Comparison of ENCODE assay signal across 1 cellular context in the genomic region with DNA sequence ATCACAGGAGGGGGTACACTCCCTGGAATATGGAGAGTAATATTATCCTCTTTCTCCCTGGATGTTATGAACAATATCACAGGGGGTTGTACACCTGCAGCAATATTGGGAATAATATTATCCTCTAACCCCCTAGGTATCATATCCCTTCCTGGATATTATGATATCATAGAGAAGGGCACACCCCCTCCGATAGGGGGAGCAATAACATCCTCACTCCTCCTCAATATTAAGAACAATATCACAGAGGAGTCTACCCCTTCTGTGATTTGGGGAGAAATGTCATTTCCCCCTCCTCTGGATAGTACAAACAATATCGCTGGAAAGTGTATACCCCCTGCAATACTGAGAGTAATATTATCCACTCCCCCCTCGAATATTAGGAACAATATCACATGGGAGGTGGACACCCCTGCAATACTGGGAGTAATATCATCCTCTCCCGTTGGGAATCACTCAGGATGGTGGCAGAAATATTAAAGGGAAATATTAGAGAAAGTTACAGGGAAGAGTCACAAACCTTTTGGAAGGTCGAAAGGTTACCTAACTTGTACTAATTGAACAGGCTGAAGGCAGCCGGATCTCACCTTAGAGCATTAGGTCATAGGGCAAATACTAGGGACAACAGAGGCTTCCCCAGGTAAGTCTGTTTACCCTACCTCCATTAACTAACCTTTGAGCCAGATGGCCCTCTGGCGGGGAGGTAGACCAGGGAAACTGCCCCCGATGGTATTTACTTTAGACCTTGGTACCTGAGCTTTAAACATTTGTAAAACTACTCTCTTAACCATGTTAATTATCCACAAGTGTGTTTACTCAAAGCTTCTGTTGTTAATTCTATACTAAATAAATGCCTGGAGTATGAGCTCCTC.
TF ChIP-seq lines count a peak whose summit lies in the region.

No MANE protein-coding gene starts in this region.

TF ChIP-seq in GM23338, 12 proteins besides CTCF, POLR2A, EP300 and RAD21 (continued from another document):
- TF ChIP-seq, protein P1, sequence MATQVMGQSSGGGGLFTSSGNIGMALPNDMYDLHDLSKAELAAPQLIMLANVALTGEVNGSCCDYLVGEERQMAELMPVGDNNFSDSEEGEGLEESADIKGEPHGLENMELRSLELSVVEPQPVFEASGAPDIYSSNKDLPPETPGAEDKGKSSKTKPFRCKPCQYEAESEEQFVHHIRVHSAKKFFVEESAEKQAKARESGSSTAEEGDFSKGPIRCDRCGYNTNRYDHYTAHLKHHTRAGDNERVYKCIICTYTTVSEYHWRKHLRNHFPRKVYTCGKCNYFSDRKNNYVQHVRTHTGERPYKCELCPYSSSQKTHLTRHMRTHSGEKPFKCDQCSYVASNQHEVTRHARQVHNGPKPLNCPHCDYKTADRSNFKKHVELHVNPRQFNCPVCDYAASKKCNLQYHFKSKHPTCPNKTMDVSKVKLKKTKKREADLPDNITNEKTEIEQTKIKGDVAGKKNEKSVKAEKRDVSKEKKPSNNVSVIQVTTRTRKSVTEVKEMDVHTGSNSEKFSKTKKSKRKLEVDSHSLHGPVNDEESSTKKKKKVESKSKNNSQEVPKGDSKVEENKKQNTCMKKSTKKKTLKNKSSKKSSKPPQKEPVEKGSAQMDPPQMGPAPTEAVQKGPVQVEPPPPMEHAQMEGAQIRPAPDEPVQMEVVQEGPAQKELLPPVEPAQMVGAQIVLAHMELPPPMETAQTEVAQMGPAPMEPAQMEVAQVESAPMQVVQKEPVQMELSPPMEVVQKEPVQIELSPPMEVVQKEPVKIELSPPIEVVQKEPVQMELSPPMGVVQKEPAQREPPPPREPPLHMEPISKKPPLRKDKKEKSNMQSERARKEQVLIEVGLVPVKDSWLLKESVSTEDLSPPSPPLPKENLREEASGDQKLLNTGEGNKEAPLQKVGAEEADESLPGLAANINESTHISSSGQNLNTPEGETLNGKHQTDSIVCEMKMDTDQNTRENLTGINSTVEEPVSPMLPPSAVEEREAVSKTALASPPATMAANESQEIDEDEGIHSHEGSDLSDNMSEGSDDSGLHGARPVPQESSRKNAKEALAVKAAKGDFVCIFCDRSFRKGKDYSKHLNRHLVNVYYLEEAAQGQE (IDR thresholded peaks at IDR 0.05; ENCODE audit: unreplicated experiment), result no peak
- TF ChIP-seq ZNF114 (CRISPR knock-in tag; IDR thresholded peaks at IDR 0.05), result no peak
TF ChIP-seq in GM23338: peak in this region for 0.
